In the genomic region with DNA sequence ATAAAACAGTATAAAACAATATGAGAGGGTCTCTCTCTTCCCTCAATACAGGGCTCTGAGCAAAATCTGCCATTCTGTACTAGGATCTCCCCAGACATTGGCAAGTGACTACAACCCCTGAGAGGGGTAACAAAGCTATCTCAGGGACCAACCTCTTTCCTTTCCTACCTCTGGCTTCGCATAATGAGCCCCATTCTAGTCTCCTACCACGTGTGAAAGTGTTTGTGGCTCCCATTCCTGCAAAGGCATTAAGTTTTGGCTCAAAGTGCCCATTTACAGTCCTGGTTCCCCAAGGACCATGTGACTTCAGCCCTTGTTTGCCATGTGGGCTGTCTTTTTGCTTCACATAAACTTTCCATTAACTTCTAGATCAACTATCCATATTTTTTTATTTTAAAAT, we compare ENCODE assay signal across 19 cellular contexts. TPM values are rescaled to one million over a fixed set of nuclear protein-coding genes. Genes with fewer than 3 reads are reported as not detected.
A peak's percentile ranks its signal among the peaks of the same experiment; 100 is the strongest.
DNase-seq lines count a peak whose midpoint lies in the region; ATAC-seq, FAIRE-seq and TF ChIP-seq lines count a peak whose summit lies in the region.
"Had no signal": no experiment of that assay in that cellular context is flagged by ENCODE, and none has a peak within 500 bp of the region (broad histone marks: within the 10 kb centered on the region; RNA-seq: fewer than 3 reads in every experiment).

No MANE protein-coding gene starts in this region.

- no peaks in the 10 kb centered on the region for H3K4me1 Mint-ChIP-seq in activated CD4-positive, alpha-beta T cell treated with anti-CD3 and anti-CD28 coated beads, Interleukin-2, amount 10 ng/mL, durations not matched to agents 7 days and 5 days
- H3K4me1 Mint-ChIP-seq: CD14-positive monocyte had no signal

- TF ChIP-seq RAD21 in HepG2 (CRISPR knock-in tag; IDR thresholded peaks at IDR 0.05), result no peak
- TF ChIP-seq RAD21 in GM12878 (IDR thresholded peaks at IDR 0.05; ENCODE audit: insufficient read depth, low read depth, low read length), result no peak

- BruUV-seq in HepG2 (replicated peaks; lab: Mats Ljungman, UMichigan) (no TSS peak), GM12878 (replicated peaks; lab: Mats Ljungman, UMichigan) (no TSS peak)

- TF ChIP-seq CTCF in HepG2 (CRISPR knock-in tag; IDR thresholded peaks at IDR 0.05), result no peak
- no peak for TF ChIP-seq CTCF in right lobe of liver (IDR thresholded peaks at IDR 0.05)
- no peak for TF ChIP-seq CTCF in GM12878 (IDR thresholded peaks at IDR 0.05 in 2 of 3, conservative IDR thresholded peaks at IDR 0.05 in 1 of 3; ENCODE audit: control insufficient read depth in 2 of 3, extremely low read depth in 1 of 3, insufficient read depth in 1 of 3, low read depth in 3 of 3, low read length in 3 of 3)
- TF ChIP-seq CTCF in pancreas (IDR thresholded peaks at IDR 0.05), result no peak
- no peak for TF ChIP-seq CTCF in gastrocnemius medialis (IDR thresholded peaks at IDR 0.05 in 4 of 5, conservative IDR thresholded peaks at IDR 0.05 in 1 of 5)

- ATAC-seq in HepG2 (no peak; the same call in 2 of the 3 replicates), right lobe of liver (no peak), GM12878 (no peak), pancreas (no peak), gastrocnemius medialis (no peak)
- ATAC-seq: A549; CD8-positive, alpha-beta T cell had no signal

- H4K20me1 ChIP-seq in HepG2 (ENCODE audit: insufficient read depth, low read length) (no peaks in the 10 kb centered on the region), GM12878 (ENCODE audit: control insufficient read depth, insufficient read depth) (no peaks in the 10 kb centered on the region)
- H4K20me1 ChIP-seq: BLaER1 had no signal

- in situ Hi-C loops in HepG2 (cut with HindIII; ENCODE audit: extremely low pct_ligation_motif_present, low pct_unique_long_range_greater_than_20kb) (no loop called here), GM12878 (cut with MboI) (no loop called here), gastrocnemius medialis (cut with MboI; ENCODE audit: low sequenced_read_pairs in 4 of 4) (loop anchor here in 1 of 4 donors (25.0 kb wide), 1 partner anchor 468 kb away; no protein-coding TSS in a partner anchor)

- H3K27ac ChIP-seq in HepG2 (ENCODE audit: extremely low read length, insufficient read depth, low read length) (no peak overlapping the region), right lobe of liver (no peak overlapping the region), GM12878 (ENCODE audit: control insufficient read depth, insufficient read depth) (no peak overlapping the region), pancreas (peak overlapping the region in 3 of 4 donors; percentile 18 to 40 (median 24)), gastrocnemius medialis (no peak overlapping the region)
- H3K27ac ChIP-seq: 22Rv1, A549, BLaER1 had no signal

- no peak for TF ChIP-seq POLR2A in HepG2 (IDR thresholded peaks at IDR 0.05; ENCODE audit: insufficient read depth in 1 of 2, low read depth in 2 of 2, low read length in 2 of 2)
- TF ChIP-seq POLR2A in right lobe of liver (IDR thresholded peaks at IDR 0.05), result no peak
- TF ChIP-seq POLR2A in GM12878 (IDR thresholded peaks at IDR 0.05; ENCODE audit: low read depth, low read length), result no peak
- no peak for TF ChIP-seq POLR2A in gastrocnemius medialis (IDR thresholded peaks at IDR 0.05)

- H3K27me3 ChIP-seq in HepG2 (ENCODE audit: control insufficient read depth in 1 of 2, insufficient read depth in 2 of 2, low read length in 2 of 2), result peaks cover 0 to 7% of the 10 kb centered on the region in 2 experiments; a peak in 2 of 5 replicates
- no peaks in the 10 kb centered on the region for H3K27me3 ChIP-seq in right lobe of liver
- no peaks in the 10 kb centered on the region for H3K27me3 ChIP-seq in GM12878 (replicated peaks in 1 of 2; ENCODE audit: control insufficient read depth in 2 of 2, insufficient read depth in 2 of 2, low read length in 1 of 2)
- no peaks in the 10 kb centered on the region for H3K27me3 ChIP-seq in pancreas
- H3K27me3 ChIP-seq in gastrocnemius medialis, result peaks cover 0 to 4% (median 0%) of the 10 kb centered on the region in 3 donors
- H3K27me3 ChIP-seq: BLaER1 had no signal

- H3K36me3 Mint-ChIP-seq in activated CD4-positive, alpha-beta T cell treated with anti-CD3 and anti-CD28 coated beads, Interleukin-2, amount 10 ng/mL, durations not matched to agents 7 days and 5 days (ENCODE audit: low read depth), result no peaks in the 10 kb centered on the region
- H3K36me3 Mint-ChIP-seq: CD14-positive monocyte; CD8-positive, alpha-beta T cell had no signal

- peaks cover 9% of the 10 kb centered on the region for H3K4me1 ChIP-seq in HepG2 (ENCODE audit: insufficient read depth, low read length)
- H3K4me1 ChIP-seq in right lobe of liver, result no peaks in the 10 kb centered on the region
- no peaks in the 10 kb centered on the region for H3K4me1 ChIP-seq in GM12878 (ENCODE audit: control insufficient read depth, insufficient read depth, low read length)
- H3K4me1 ChIP-seq in pancreas, result peaks cover 0 to 7% (median 0%) of the 10 kb centered on the region in 3 donors
- no peaks in the 10 kb centered on the region for H3K4me1 ChIP-seq in gastrocnemius medialis
- H3K4me1 ChIP-seq: A549, BLaER1, HAP-1 had no signal

- H3K4me2 ChIP-seq in HepG2 (ENCODE audit: low read depth, low read length) (peak overlapping the region; percentile 39; the same call in 1 of the 2 replicates), GM12878 (ENCODE audit: control insufficient read depth, insufficient read depth) (no peak overlapping the region)
- H3K4me2 ChIP-seq: A549, BLaER1 had no signal

- no peak overlapping the region for H3K4me3 Mint-ChIP-seq in activated CD4-positive, alpha-beta T cell treated with anti-CD3 and anti-CD28 coated beads, Interleukin-2, amount 10 ng/mL, durations not matched to agents 7 days and 5 days
- H3K4me3 Mint-ChIP-seq: CD14-positive monocyte; CD8-positive, alpha-beta T cell had no signal

- RAD21 ChIA-PET in GM12878 (lab: Charles Lee; ENCODE audit: unreplicated experiment), result interaction anchor here (1.2 to 7.4 kb wide), 4 partner anchors 16 to 25 kb away, joined by 3 to 96 read pairs (median 7); no protein-coding TSS in a partner anchor

- TF ChIP-seq EP300 in HepG2 (IDR thresholded peaks at IDR 0.05; ENCODE audit: low read depth in 2 of 2, low read length in 2 of 2) (no peak), HepG2 (CRISPR knock-in tag; IDR thresholded peaks at IDR 0.05; ENCODE audit: borderline replicate concordance) (no peak), GM12878 (IDR thresholded peaks at IDR 0.05; ENCODE audit: borderline replicate concordance in 1 of 2, control insufficient read depth in 1 of 2, low read depth in 2 of 2, low read length in 2 of 2) (no peak)

- H3K27ac Mint-ChIP-seq in activated CD4-positive, alpha-beta T cell treated with anti-CD3 and anti-CD28 coated beads, Interleukin-2, amount 10 ng/mL, durations not matched to agents 7 days and 5 days, result no peak overlapping the region
- H3K27ac Mint-ChIP-seq: CD14-positive monocyte; CD8-positive, alpha-beta T cell had no signal

- H3K4me3 ChIP-seq in HepG2 (replicated peaks in 1 of 3; ENCODE audit: insufficient read depth in 1 of 3, low read depth in 2 of 3, low read length in 3 of 3) (no peak overlapping the region; a peak in 1 of 6 replicates), right lobe of liver (no peak overlapping the region), GM12878 (no peak overlapping the region), pancreas (no peak overlapping the region), gastrocnemius medialis (no peak overlapping the region)
- H3K4me3 ChIP-seq: A549, BLaER1, HAP-1 had no signal

- DNase-seq in HepG2 (ENCODE audit: low spot score), result no peak
- no peak for DNase-seq in right lobe of liver
- no peak for DNase-seq in GM12878 (ENCODE audit: low read depth, low spot score)
- peak; percentile 18 for DNase-seq in kidney tubule cell (ENCODE audit: low spot score)
- DNase-seq in pancreas, result no peak
- no peak for DNase-seq in NCI-H69 (lab: John Stamatoyannopoulos, UW)
- DNase-seq in gastrocnemius medialis, result no peak
- no peak for DNase-seq in activated CD4-positive, alpha-beta T cell treated with anti-CD3 and anti-CD28 coated beads, Interleukin-2, amount 10 ng/mL, durations not matched to agents 7 days and 5 days
- DNase-seq: Calu3; CD8-positive, alpha-beta T cell; DMS79 treated with DMSO at 0.1 percent for 48 hours; GF-D8; GOT3 had no signal

- H3K9me3 ChIP-seq in HepG2 (ENCODE audit: low read length) (no peaks in the 10 kb centered on the region), right lobe of liver (no peaks in the 10 kb centered on the region), GM12878 (replicated peaks; ENCODE audit: control insufficient read depth, insufficient read depth, low read length) (no peaks in the 10 kb centered on the region), pancreas (no peaks in the 10 kb centered on the region), gastrocnemius medialis (no peaks in the 10 kb centered on the region)
- H3K9me3 ChIP-seq: A549, BLaER1, HAP-1 had no signal

- 10% methylated on average over 2 of the region's 2 CpGs for WGBS in HepG2 (ENCODE audit: low lambda C conversion rate)
- 36% methylated on average over 2 of the region's 2 CpGs for WGBS in right lobe of liver (ENCODE audit: insufficient coverage, low coverage, low lambda C conversion rate, missing lambda C conversion rate)
- 0% methylated on average over 2 of the region's 2 CpGs for WGBS in GM12878 (ENCODE audit: insufficient coverage, insufficient replicate concordance, low lambda C conversion rate, missing lambda C conversion rate)
- 48 to 60% methylated on average over 2 of the region's 2 CpGs for WGBS in pancreas, 2 donors

- FAIRE-seq in HepG2 (lab: Jason Lieb, UNC), result no peak
- FAIRE-seq in GM12878 (lab: Jason Lieb, UNC), result no peak
- no peak for FAIRE-seq in pancreas (lab: Jason Lieb, UNC)
- FAIRE-seq: A549 had no signal

- CTCF ChIA-PET in HepG2 (lab: Yijun Ruan, JAX; ENCODE audit: low intra/inter-chr PET ratio, low total read pairs) (no interaction called here), GM12878 (lab: Yijun Ruan, JAX) (interaction anchor here (1.4 to 9.4 kb wide), 3 partner anchors 16 to 484 kb away, joined by 3 to 241 read pairs (median 7); no protein-coding TSS in a partner anchor)
- CTCF ChIA-PET in activated CD4-positive, alpha-beta T cell treated with anti-CD3 and anti-CD28 coated beads, Interleukin-2, amount 10 ng/mL, durations not matched to agents 7 days and 5 days (lab: Charles Lee), result interaction anchor here (1.0 kb wide), 1 partner anchor 13 kb away, joined by 3 read pairs; no protein-coding TSS in a partner anchor

- no peaks in the 10 kb centered on the region for H3K79me2 ChIP-seq in HepG2 (ENCODE audit: insufficient read depth, low read length)
- H3K79me2 ChIP-seq in GM12878 (ENCODE audit: control insufficient read depth, insufficient read depth, low read length), result no peaks in the 10 kb centered on the region

- peak overlapping the region; percentile 64 for H2AFZ ChIP-seq in HepG2 (ENCODE audit: low read length)
- H2AFZ ChIP-seq in GM12878 (ENCODE audit: control insufficient read depth, low read depth, low read length), result no peak overlapping the region

- H3K36me3 ChIP-seq in HepG2 (replicated peaks in 1 of 2; ENCODE audit: control insufficient read depth in 1 of 2, insufficient read depth in 2 of 2, low read length in 2 of 2) (no peaks in the 10 kb centered on the region), right lobe of liver (no peaks in the 10 kb centered on the region), GM12878 (ENCODE audit: control insufficient read depth in 2 of 2, insufficient read depth in 2 of 2, low read length in 1 of 2) (no peaks in the 10 kb centered on the region), pancreas (no peaks in the 10 kb centered on the region), gastrocnemius medialis (no peaks in the 10 kb centered on the region)
- H3K36me3 ChIP-seq: BLaER1, HAP-1 had no signal

- peaks cover 19% of the 10 kb centered on the region for H3K27me3 Mint-ChIP-seq in activated CD4-positive, alpha-beta T cell treated with anti-CD3 and anti-CD28 coated beads, Interleukin-2, amount 10 ng/mL, durations not matched to agents 7 days and 5 days

- no peaks in the 10 kb centered on the region for H3K9me3 Mint-ChIP-seq in activated CD4-positive, alpha-beta T cell treated with anti-CD3 and anti-CD28 coated beads, Interleukin-2, amount 10 ng/mL, durations not matched to agents 7 days and 5 days

- SMC1A ChIA-PET in GM12878 (lab: Charles Lee; ENCODE audit: uncharacterized antibody, unreplicated experiment), result interaction anchor here (1.2 to 2.8 kb wide), 2 partner anchors 15 to 25 kb away, joined by 10 to 15 read pairs; no protein-coding TSS in a partner anchor

- intact Hi-C loops in HepG2 (cut with micrococcal nuclease; ENCODE audit: unreplicated experiment) (loop anchor here (10.0 kb wide), 1 partner anchor 270 kb away; no protein-coding TSS in a partner anchor), right lobe of liver (cut with DNase I) (no loop called here), GM12878 (cut with micrococcal nuclease; ENCODE audit: unreplicated experiment) (loop anchor here (10.0 kb wide), 1 partner anchor 350 kb away; no protein-coding TSS in a partner anchor), pancreas (cut with DNase I) (no loop called here), gastrocnemius medialis (cut with DNase I; ENCODE audit: low total_unique reads) (no loop called here)

- H3K9ac ChIP-seq in HepG2 (ENCODE audit: insufficient read depth, low read depth, low read length) (peak overlapping the region; percentile 13; the same call in 1 of the 2 replicates), GM12878 (ENCODE audit: control insufficient read depth, insufficient read depth, low read length) (no peak overlapping the region)
- H3K9ac ChIP-seq: BLaER1 had no signal

- POLR2A ChIA-PET in HepG2 (lab: Yijun Ruan, JAX), result no interaction called here
- POLR2A ChIA-PET in GM12878 (lab: Charles Lee), result no interaction called here
- POLR2A ChIA-PET in activated CD4-positive, alpha-beta T cell treated with anti-CD3 and anti-CD28 coated beads, Interleukin-2, amount 10 ng/mL, durations not matched to agents 7 days and 5 days (lab: Charles Lee), result interaction anchor here (0.6 kb wide), 1 partner anchor 272 kb away, joined by 3 read pairs; no protein-coding TSS in a partner anchor

RNA-seq across cellular contexts. Expression of a gene that starts 46.4 kb away (rescaled TPM):
- total RNA-seq in HepG2 (2016; rRNA removed; fragmentation: Illumina TruSeq; extraction: Trizol), result 0.02 TPM in 1 of 2 replicates, not detected in the other
- under 0.01 and 0.10 TPM in 2 replicates for total RNA-seq in HepG2 (2016; cell fraction: cytosol; rRNA removed; fragmentation: Illumina TruSeq; extraction: Trizol; ENCODE audit: low read depth)
- 0.02 TPM in 1 of 2 replicates, not detected in the other for total RNA-seq in HepG2 (2016; cell fraction: insoluble cytoplasmic fraction; rRNA removed; fragmentation: Illumina TruSeq; extraction: Trizol)
- 0.03 and 0.07 TPM in 2 replicates for total RNA-seq in HepG2 (2016; cell fraction: membrane; rRNA removed; fragmentation: Illumina TruSeq; extraction: Trizol)
- 0.06 TPM in 2 replicates for total RNA-seq in HepG2 (2016; cell fraction: nucleus; rRNA removed; fragmentation: Illumina TruSeq; extraction: Trizol)
- polyA plus RNA-seq in HepG2 (2011; rRNA removed), result 0.11 and 0.13 TPM in 2 replicates
- polyA plus RNA-seq in HepG2 (2011; cell fraction: cytosol; rRNA removed), result 0.01 and 0.04 TPM in 2 replicates
- polyA plus RNA-seq in HepG2 (2011; cell fraction: nucleus; rRNA removed), result 0.39 and 0.42 TPM in 2 replicates
- 0.13 and 0.23 TPM in 2 replicates for polyA plus RNA-seq in HepG2 (2012)
- polyA plus RNA-seq in HepG2 (2016; cell fraction: cytosol; fragmentation: Illumina TruSeq; extraction: Trizol; ENCODE audit: low read depth), result not detected in 2 replicates
- not detected in 2 replicates for polyA plus RNA-seq in HepG2 (2016; cell fraction: insoluble cytoplasmic fraction; fragmentation: Illumina TruSeq; extraction: Trizol; ENCODE audit: low read depth)
- not detected in 2 replicates for polyA plus RNA-seq in HepG2 (2016; cell fraction: membrane; fragmentation: Illumina TruSeq; extraction: Trizol; ENCODE audit: low read depth)
- polyA plus RNA-seq in HepG2 (2016; cell fraction: nucleus; fragmentation: Illumina TruSeq; extraction: Trizol; ENCODE audit: insufficient read depth, low read depth), result 0.09 TPM in 1 of 2 replicates, not detected in the other
- polyA minus RNA-seq in HepG2 (2011; rRNA and poly(A)+ RNA removed; ENCODE audit: low replicate concordance), result 0.02 and 0.08 TPM in 2 replicates
- not detected in 2 replicates for polyA minus RNA-seq in HepG2 (2011; cell fraction: cytosol; rRNA and poly(A)+ RNA removed)
- 0.39 and 0.87 TPM in 2 replicates for polyA minus RNA-seq in HepG2 (2011; cell fraction: nucleus; rRNA and poly(A)+ RNA removed)
- total RNA-seq in right lobe of liver, result under 1 TPM in 5 of 6 experiments, not detected in 1; 0.12 to 0.31 (median 0.16) TPM
- total RNA-seq in GM12878 (2013; cell fraction: nucleolus; rRNA removed), result 1.0 and 1.3 TPM in 2 replicates
- 0.05 and 0.06 TPM in 2 replicates for total RNA-seq in GM12878 (2014; rRNA removed)
- under 0.01 and 0.05 TPM in 2 replicates for total RNA-seq in GM12878 (2014; rRNA removed; fragmentation: Illumina TruSeq; extraction: Trizol)
- total RNA-seq in GM12878 (2021), result not detected in 2 replicates
- 0.04 TPM for polyA plus RNA-seq in GM12878 (2011; ENCODE audit: low read depth)
- polyA plus RNA-seq in GM12878 (2011; rRNA removed), result 0.13 and 0.14 TPM in 2 replicates
- 0.02 and 0.03 TPM in 2 replicates for polyA plus RNA-seq in GM12878 (2011; cell fraction: cytosol; rRNA removed)
- polyA plus RNA-seq in GM12878 (2011; cell fraction: nucleus; rRNA removed), result 0.19 and 0.31 TPM in 2 replicates
- 0.04 and 0.07 TPM in 2 replicates for polyA plus RNA-seq in GM12878 (2012)
- 0.04 and 0.11 TPM in 2 replicates for polyA plus RNA-seq in GM12878 (2014; fragmentation: Illumina TruSeq; extraction: Trizol)
- polyA plus RNA-seq in GM12878 (2014; fragmentation: Nextera tagmentation; extraction: Ambion mirVana), result not detected
- polyA plus RNA-seq in GM12878 (2014; rRNA removed), result 0.03 TPM in 2 replicates
- polyA plus RNA-seq in GM12878 (2016; fragmentation: Nextera tagmentation; extraction: Ambion mirVana), result under 1 TPM in 1 of 2 experiments, not detected in 1; 0.03 TPM
- polyA minus RNA-seq in GM12878 (2011; rRNA and poly(A)+ RNA removed), result 0.07 TPM in 1 of 2 replicates, not detected in the other
- polyA minus RNA-seq in GM12878 (2011; cell fraction: cytosol; rRNA and poly(A)+ RNA removed), result not detected in 2 replicates
- 0.12 and 0.19 TPM in 2 replicates for polyA minus RNA-seq in GM12878 (2011; cell fraction: nucleus; rRNA and poly(A)+ RNA removed)
- under 1 TPM in 5 of 6 donors, not detected in 1; 0.03 to 0.16 (median 0.03) TPM for total RNA-seq in pancreas
- polyA plus RNA-seq in pancreas, result under 1 TPM; 0.04 to 0.09 TPM
- total RNA-seq in gastrocnemius medialis, result under 1 TPM in 1 of 4 donors, not detected in 3; 0.04 TPM
- under 1 TPM; 0.02 to 0.05 TPM for total RNA-seq in activated CD4-positive, alpha-beta T cell treated with anti-CD3 and anti-CD28 coated beads, Interleukin-2, amount 10 ng/mL, durations not matched to agents 7 days and 5 days
- total RNA-seq: HT-29 had no signal
- polyA plus RNA-seq: CD14-positive monocyte had no signal

RNA-seq across cellular contexts. Expression of a gene that starts 46.5 kb away (rescaled TPM):
- total RNA-seq in HepG2 (2016; rRNA removed; fragmentation: Illumina TruSeq; extraction: Trizol), result 29.2 and 67.6 TPM in 2 replicates
- total RNA-seq in HepG2 (2016; cell fraction: cytosol; rRNA removed; fragmentation: Illumina TruSeq; extraction: Trizol; ENCODE audit: low read depth), result 3.7 and 4.5 TPM in 2 replicates
- total RNA-seq in HepG2 (2016; cell fraction: insoluble cytoplasmic fraction; rRNA removed; fragmentation: Illumina TruSeq; extraction: Trizol), result 28.4 and 64.0 TPM in 2 replicates
- total RNA-seq in HepG2 (2016; cell fraction: membrane; rRNA removed; fragmentation: Illumina TruSeq; extraction: Trizol), result 11.9 and 14.2 TPM in 2 replicates
- 27.2 and 39.9 TPM in 2 replicates for total RNA-seq in HepG2 (2016; cell fraction: nucleus; rRNA removed; fragmentation: Illumina TruSeq; extraction: Trizol)
- 25.9 and 31.2 TPM in 2 replicates for polyA plus RNA-seq in HepG2 (2011; rRNA removed)
- polyA plus RNA-seq in HepG2 (2011; cell fraction: cytosol; rRNA removed), result 11.0 and 18.5 TPM in 2 replicates
- 24.5 and 25.2 TPM in 2 replicates for polyA plus RNA-seq in HepG2 (2011; cell fraction: nucleus; rRNA removed)
- 30.0 and 35.6 TPM in 2 replicates for polyA plus RNA-seq in HepG2 (2012)
- 2.0 and 2.2 TPM in 2 replicates for polyA plus RNA-seq in HepG2 (2016; cell fraction: cytosol; fragmentation: Illumina TruSeq; extraction: Trizol; ENCODE audit: low read depth)
- polyA plus RNA-seq in HepG2 (2016; cell fraction: insoluble cytoplasmic fraction; fragmentation: Illumina TruSeq; extraction: Trizol; ENCODE audit: low read depth), result 40.6 and 41.7 TPM in 2 replicates
- 5.0 and 5.6 TPM in 2 replicates for polyA plus RNA-seq in HepG2 (2016; cell fraction: membrane; fragmentation: Illumina TruSeq; extraction: Trizol; ENCODE audit: low read depth)
- 24.5 and 26.5 TPM in 2 replicates for polyA plus RNA-seq in HepG2 (2016; cell fraction: nucleus; fragmentation: Illumina TruSeq; extraction: Trizol; ENCODE audit: insufficient read depth, low read depth)
- 15.1 and 21.0 TPM in 2 replicates for polyA minus RNA-seq in HepG2 (2011; rRNA and poly(A)+ RNA removed; ENCODE audit: low replicate concordance)
- 20.9 and 35.2 TPM in 2 replicates for polyA minus RNA-seq in HepG2 (2011; cell fraction: cytosol; rRNA and poly(A)+ RNA removed)
- polyA minus RNA-seq in HepG2 (2011; cell fraction: nucleus; rRNA and poly(A)+ RNA removed), result 67.5 and 78.9 TPM in 2 replicates
- total RNA-seq in right lobe of liver, result 10 to 100 TPM; 11.3 to 21.9 (median 18.3) TPM
- total RNA-seq in GM12878 (2013; cell fraction: nucleolus; rRNA removed), result 75.6 and 81.8 TPM in 2 replicates
- total RNA-seq in GM12878 (2014; rRNA removed), result 20.2 and 22.7 TPM in 2 replicates
- 30.0 and 30.3 TPM in 2 replicates for total RNA-seq in GM12878 (2014; rRNA removed; fragmentation: Illumina TruSeq; extraction: Trizol)
- 27.8 and 28.7 TPM in 2 replicates for total RNA-seq in GM12878 (2021)
- polyA plus RNA-seq in GM12878 (2011; ENCODE audit: low read depth), result 24.3 TPM
- 43.8 and 63.5 TPM in 2 replicates for polyA plus RNA-seq in GM12878 (2011; rRNA removed)
- 15.0 and 18.5 TPM in 2 replicates for polyA plus RNA-seq in GM12878 (2011; cell fraction: cytosol; rRNA removed)
- polyA plus RNA-seq in GM12878 (2011; cell fraction: nucleus; rRNA removed), result 28.6 and 34.7 TPM in 2 replicates
- polyA plus RNA-seq in GM12878 (2012), result 17.5 and 21.2 TPM in 2 replicates
- 36.7 and 40.3 TPM in 2 replicates for polyA plus RNA-seq in GM12878 (2014; fragmentation: Illumina TruSeq; extraction: Trizol)
- 10 to 100 TPM; 16.8 to 17.1 TPM for polyA plus RNA-seq in GM12878 (2014; fragmentation: Nextera tagmentation; extraction: Ambion mirVana)
- 17.0 and 18.7 TPM in 2 replicates for polyA plus RNA-seq in GM12878 (2014; rRNA removed)
- 10 to 100 TPM; 38.4 to 40.6 TPM for polyA plus RNA-seq in GM12878 (2016; fragmentation: Nextera tagmentation; extraction: Ambion mirVana)
- 23.2 and 51.3 TPM in 2 replicates for polyA minus RNA-seq in GM12878 (2011; rRNA and poly(A)+ RNA removed)
- 11.0 and 19.8 TPM in 2 replicates for polyA minus RNA-seq in GM12878 (2011; cell fraction: cytosol; rRNA and poly(A)+ RNA removed)
- polyA minus RNA-seq in GM12878 (2011; cell fraction: nucleus; rRNA and poly(A)+ RNA removed), result 18.9 and 19.0 TPM in 2 replicates
- 10 to 100 TPM; 13.4 to 25.8 (median 16.6) TPM for total RNA-seq in pancreas
- 10 to 100 TPM in 1 of 2 donors, 1 to 10 TPM in 1; 6.3 to 14.7 TPM for polyA plus RNA-seq in pancreas
- total RNA-seq in gastrocnemius medialis, result 10 to 100 TPM; 14.8 to 26.5 (median 19.8) TPM
- total RNA-seq in activated CD4-positive, alpha-beta T cell treated with anti-CD3 and anti-CD28 coated beads, Interleukin-2, amount 10 ng/mL, durations not matched to agents 7 days and 5 days, result 10 to 100 TPM; 32.3 to 32.4 TPM

Comparison
In these comparisons a context has a peak if more than half of its experiments do, and no peak if none do; other contexts are left out.
1. intact Hi-C loops: an anchor here in HepG2 (10.0 kb wide) and GM12878 (10.0 kb wide); none called in right lobe of liver, pancreas and gastrocnemius medialis.
2. H3K27ac ChIP-seq: peak in pancreas (3 of 4); none in HepG2 (single experiment), right lobe of liver (0 of 3), GM12878 (single experiment) and gastrocnemius medialis (0 of 4).